17 cellular contexts compared by ENCODE assay signal in the genomic region with DNA sequence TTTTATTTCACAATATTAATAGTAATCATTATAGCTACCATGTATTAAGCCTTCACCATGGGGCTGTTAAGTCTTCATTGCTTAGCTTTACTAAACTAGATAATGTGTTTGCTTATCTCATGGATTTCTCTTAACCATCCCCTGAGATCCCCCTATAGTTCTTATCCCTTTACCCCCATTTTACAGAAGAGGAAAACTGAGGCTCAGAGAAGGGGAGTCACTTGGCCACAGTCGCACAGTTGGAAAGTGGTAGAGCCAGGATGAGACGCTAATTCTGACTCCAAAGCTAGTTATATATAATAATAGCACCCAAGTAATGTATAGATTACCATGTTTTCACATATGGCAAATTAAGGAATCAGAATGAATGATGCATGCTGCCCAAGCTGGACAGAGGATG. TPM values are rescaled to one million over a fixed set of nuclear protein-coding genes. Genes with fewer than 3 reads are reported as not detected.
DNase-seq lines count a peak whose midpoint lies in the region; ATAC-seq, FAIRE-seq and TF ChIP-seq lines count a peak whose summit lies in the region.
"Had no signal": no experiment of that assay in that cellular context is flagged by ENCODE, and none has a peak within 500 bp of the region (broad histone marks: within the 10 kb centered on the region; RNA-seq: fewer than 3 reads in every experiment).

No MANE protein-coding gene starts in this region.

- no peak overlapping the region for H2BK12ac ChIP-seq in H1 (ENCODE audit: low read depth, low read length)

- H2AFZ ChIP-seq in GM23338: no peak overlapping the region
- H2AFZ ChIP-seq in H1 (ENCODE audit: low read length): no peak overlapping the region

- TF ChIP-seq EP300 in H1 (IDR thresholded peaks at IDR 0.05; ENCODE audit: borderline replicate concordance in 1 of 2, low read depth in 2 of 2, low read length in 2 of 2) (no peak), gastroesophageal sphincter (IDR thresholded peaks at IDR 0.05) (no peak)

- H4K5ac ChIP-seq in H1 (ENCODE audit: insufficient read length, low read depth, low read length): no peak overlapping the region

- H3K9me3 Mint-ChIP-seq in CD8-positive, alpha-beta T cell: no peaks in the 10 kb centered on the region
- H3K9me3 Mint-ChIP-seq in GM23338 (no peaks in the 10 kb centered on the region), HFFc6 (no peaks in the 10 kb centered on the region)
- H3K9me3 Mint-ChIP-seq in naive thymus-derived CD8-positive, alpha-beta T cell: no peaks in the 10 kb centered on the region
- H3K9me3 Mint-ChIP-seq: CD4-positive, alpha-beta memory T cell; H9 had no signal

- peaks cover 15% of the 10 kb centered on the region for H3K36me3 ChIP-seq in CD8-positive, alpha-beta T cell (ENCODE audit: insufficient read depth, low read length)
- H3K36me3 ChIP-seq in GM23338 (ENCODE audit: insufficient read depth) (peaks cover 22% of the 10 kb centered on the region), H1 (ENCODE audit: control insufficient read depth in 2 of 4, insufficient read depth in 4 of 4, low read length in 3 of 4) (peaks cover 0 to 26% (median 14%) of the 10 kb centered on the region in 4 experiments; a peak in 4 of 8 replicates), gastroesophageal sphincter (peaks cover 0 to 17% of the 10 kb centered on the region in 2 donors)

- no peak overlapping the region for H3K4ac ChIP-seq in H1 (replicated peaks; ENCODE audit: insufficient read length, low read depth, low read length)

- ATAC-seq in CD8-positive, alpha-beta T cell: no peak
- ATAC-seq in GM23338 (no peak), gastroesophageal sphincter (no peak), SK-N-SH treated with all-trans-retinoic acid at 6 μM for 48 hours (no peak)
- ATAC-seq in naive thymus-derived CD8-positive, alpha-beta T cell: no peak
- ATAC-seq: HCT116 had no signal

- H3K9me3 ChIP-seq in CD8-positive, alpha-beta T cell (ENCODE audit: low read length): no peaks in the 10 kb centered on the region
- H3K9me3 ChIP-seq in H1 (ENCODE audit: insufficient read depth in 2 of 2, low read depth in 1 of 2, low read length in 1 of 2): no peaks in the 10 kb centered on the region
- H3K9me3 ChIP-seq in gastroesophageal sphincter: no peaks in the 10 kb centered on the region
- H3K9me3 ChIP-seq: Caco-2 had no signal

- intact Hi-C loops in CD8-positive, alpha-beta T cell (cut with DNase I, micrococcal nuclease): no loop called here
- intact Hi-C loops in cardiac septum (cut with DNase I): no loop called here

- H3K23ac ChIP-seq in H1 (ENCODE audit: insufficient read length): no peak overlapping the region

- TF ChIP-seq RAD21 in H1 (IDR thresholded peaks at IDR 0.05 in 1 of 2, conservative IDR thresholded peaks at IDR 0.05 in 1 of 2; ENCODE audit: low read depth in 2 of 2, low read length in 2 of 2): no peak

- H3K56ac ChIP-seq in H1 (replicated peaks; ENCODE audit: insufficient read length, low read depth, low read length): no peak overlapping the region

- no peak for TF ChIP-seq CTCF in CD8-positive, alpha-beta T cell (IDR thresholded peaks at IDR 0.05)
- TF ChIP-seq CTCF in GM23338 (conservative IDR thresholded peaks at IDR 0.05; ENCODE audit: low read depth in 2 of 2): no peak
- TF ChIP-seq CTCF in H1 (IDR thresholded peaks at IDR 0.05; ENCODE audit: control extremely low read depth in 1 of 3, insufficient read depth in 1 of 3, low read depth in 1 of 3, low read length in 3 of 3): no peak
- TF ChIP-seq CTCF in gastroesophageal sphincter (IDR thresholded peaks at IDR 0.05): no peak
- TF ChIP-seq CTCF in HFFc6 (IDR thresholded peaks at IDR 0.05): no peak

- H3K9me2 ChIP-seq in GM23338 (ENCODE audit: insufficient read depth): no peaks in the 10 kb centered on the region

- DNase-seq in CD8-positive, alpha-beta T cell: no peak
- no peak for DNase-seq in GM23338 (ENCODE audit: low spot score)
- no peak for DNase-seq in H1 (ENCODE audit: low read depth in 1 of 2, low spot score in 2 of 2)
- DNase-seq in naive thymus-derived CD8-positive, alpha-beta T cell: no peak
- no peak for DNase-seq in cardiac septum (ENCODE audit: low spot score)
- no peak for DNase-seq in HFFc6
- DNase-seq: C1 segment of cervical spinal cord; Caco-2; CD4-positive, alpha-beta memory T cell; DMS153; DND-41; H9 had no signal

- no peak overlapping the region for H4K91ac ChIP-seq in H1 (replicated peaks; ENCODE audit: insufficient read length, low read length)

- H3K4me2 ChIP-seq in GM23338 (no peak overlapping the region), H1 (ENCODE audit: insufficient read depth in 1 of 2, low read depth in 2 of 2, low read length in 2 of 2) (no peak overlapping the region)

- H3K4me1 ChIP-seq in CD8-positive, alpha-beta T cell (ENCODE audit: insufficient read depth, low read length): no peaks in the 10 kb centered on the region
- no peaks in the 10 kb centered on the region for H3K4me1 ChIP-seq in GM23338 (ENCODE audit: insufficient read depth)
- H3K4me1 ChIP-seq in H1 (replicated peaks in 1 of 4; ENCODE audit: control insufficient read depth in 3 of 4, insufficient read depth in 4 of 4, low read length in 3 of 4): no peaks in the 10 kb centered on the region
- H3K4me1 ChIP-seq in gastroesophageal sphincter: no peaks in the 10 kb centered on the region

- H2BK20ac ChIP-seq in H1 (ENCODE audit: low read length): no peak overlapping the region

- H3K79me1 ChIP-seq in H1 (ENCODE audit: low read depth, low read length): no peaks in the 10 kb centered on the region

- POLR2A ChIA-PET in CD8-positive, alpha-beta T cell (lab: Charles Lee): no interaction called here
- POLR2A ChIA-PET in H1 (lab: Charles Lee; ENCODE audit: partially characterized antibody): interaction anchor here (0.8 to 2.6 kb wide), 5 partner anchors 10 to 22 kb away, joined by 3 to 13 read pairs (median 5); a partner anchor contains a TSS
- POLR2A ChIA-PET in naive thymus-derived CD8-positive, alpha-beta T cell (lab: Charles Lee): no interaction called here

- no peak overlapping the region for H3K18ac ChIP-seq in H1 (ENCODE audit: extremely low read depth, low read length)

- H2BK5ac ChIP-seq in H1 (ENCODE audit: low read depth, low read length): no peak overlapping the region

- peak overlapping the region; percentile 32 for H3K27ac Mint-ChIP-seq in CD8-positive, alpha-beta T cell
- H3K27ac Mint-ChIP-seq in GM23338: no peak overlapping the region
- H3K27ac Mint-ChIP-seq in naive thymus-derived CD8-positive, alpha-beta T cell: peak overlapping the region in 7 of 10 donors; percentile 18 to 74 (median 25)
- H3K27ac Mint-ChIP-seq in HFFc6: no peak overlapping the region

- H3F3A ChIP-seq in GM23338 (replicated peaks; ENCODE audit: low read depth): peaks cover 3% of the 10 kb centered on the region

- H3K9ac ChIP-seq in H1 (replicated peaks in 1 of 4; ENCODE audit: extremely low read depth in 1 of 4, low read depth in 3 of 4, low read length in 3 of 4): no peak overlapping the region

- H3K4me3 Mint-ChIP-seq in CD8-positive, alpha-beta T cell: no peak overlapping the region
- H3K4me3 Mint-ChIP-seq in GM23338: no peak overlapping the region
- no peak overlapping the region for H3K4me3 Mint-ChIP-seq in naive thymus-derived CD8-positive, alpha-beta T cell
- H3K4me3 Mint-ChIP-seq in HFFc6: no peak overlapping the region
- H3K4me3 Mint-ChIP-seq: CD4-positive, alpha-beta memory T cell; H9 had no signal

- no peak overlapping the region for H4K8ac ChIP-seq in H1 (ENCODE audit: extremely low read depth, insufficient read depth, low read length)

- no peak overlapping the region for H3K4me3 ChIP-seq in CD8-positive, alpha-beta T cell (ENCODE audit: low read depth, low read length)
- H3K4me3 ChIP-seq in GM23338 (no peak overlapping the region), H1 (ENCODE audit: extremely low read depth in 1 of 4, insufficient read depth in 2 of 4, low read depth in 3 of 4, low read length in 4 of 4) (no peak overlapping the region), gastroesophageal sphincter (no peak overlapping the region)

- H3K14ac ChIP-seq in H1 (ENCODE audit: insufficient read length): no peak overlapping the region

- no peaks in the 10 kb centered on the region for H4K20me1 ChIP-seq in GM23338 (replicated peaks; ENCODE audit: insufficient read depth)
- no peaks in the 10 kb centered on the region for H4K20me1 ChIP-seq in H1 (replicated peaks in 1 of 2; ENCODE audit: control insufficient read depth in 1 of 2, insufficient read depth in 2 of 2, low read length in 2 of 2)

- H3K79me2 ChIP-seq in GM23338 (replicated peaks; ENCODE audit: insufficient read depth) (no peaks in the 10 kb centered on the region), H1 (ENCODE audit: control insufficient read depth in 1 of 2, insufficient read depth in 2 of 2, low read length in 2 of 2) (no peaks in the 10 kb centered on the region)

- TF ChIP-seq POLR2A in H1 (IDR thresholded peaks at IDR 0.05; ENCODE audit: control extremely low read depth in 1 of 2, low read depth in 2 of 2, low read length in 2 of 2) (no peak), gastroesophageal sphincter (IDR thresholded peaks at IDR 0.05) (no peak)

- CTCF ChIA-PET in CD8-positive, alpha-beta T cell (lab: Charles Lee): interaction anchor here (1.2 to 4.3 kb wide), 2 partner anchors 19 to 20 kb away, joined by 3 to 12 read pairs; no protein-coding TSS in a partner anchor
- CTCF ChIA-PET in H1 (lab: Charles Lee; ENCODE audit: partially characterized antibody): interaction anchor here (0.9 to 1.9 kb wide), 7 partner anchors 9 to 143 kb away, joined by 3 to 8 read pairs (median 5); a partner anchor contains a TSS

- H2AK5ac ChIP-seq in H1 (ENCODE audit: low read depth, low read length): no peak overlapping the region

- no peak overlapping the region for H2BK120ac ChIP-seq in H1 (replicated peaks; ENCODE audit: low read depth, low read length)

- no peaks in the 10 kb centered on the region for H3K27me3 ChIP-seq in CD8-positive, alpha-beta T cell (ENCODE audit: insufficient read depth, low read length)
- no peaks in the 10 kb centered on the region for H3K27me3 ChIP-seq in GM23338 (ENCODE audit: insufficient read depth)
- H3K27me3 ChIP-seq in H1 (replicated peaks in 1 of 4; ENCODE audit: control insufficient read depth in 3 of 4, extremely low read depth in 1 of 4, insufficient read depth in 3 of 4, low read length in 3 of 4): no peaks in the 10 kb centered on the region
- no peaks in the 10 kb centered on the region for H3K27me3 ChIP-seq in gastroesophageal sphincter

- H3K27me3 Mint-ChIP-seq in CD8-positive, alpha-beta T cell (ENCODE audit: low read depth): no peaks in the 10 kb centered on the region
- peaks cover 2% of the 10 kb centered on the region for H3K27me3 Mint-ChIP-seq in GM23338 (ENCODE audit: insufficient read depth, low read depth, poor library complexity)
- no peaks in the 10 kb centered on the region for H3K27me3 Mint-ChIP-seq in naive thymus-derived CD8-positive, alpha-beta T cell
- H3K27me3 Mint-ChIP-seq in HFFc6 (ENCODE audit: insufficient read depth): peaks cover 2% of the 10 kb centered on the region; the same call in 1 of the 2 replicates
- H3K27me3 Mint-ChIP-seq: CD4-positive, alpha-beta memory T cell had no signal

- no peaks in the 10 kb centered on the region for H3K23me2 ChIP-seq in H1 (ENCODE audit: low read depth, low read length)

- FAIRE-seq in H1 (lab: Jason Lieb, UNC): no peak
- FAIRE-seq: G401.6, GM12892 had no signal

- H3K4me1 Mint-ChIP-seq in CD8-positive, alpha-beta T cell (ENCODE audit: low read depth): no peaks in the 10 kb centered on the region
- H3K4me1 Mint-ChIP-seq in GM23338: no peaks in the 10 kb centered on the region
- H3K4me1 Mint-ChIP-seq in naive thymus-derived CD8-positive, alpha-beta T cell: no peaks in the 10 kb centered on the region
- H3K4me1 Mint-ChIP-seq in HFFc6 (ENCODE audit: low read depth): no peaks in the 10 kb centered on the region
- H3K4me1 Mint-ChIP-seq: CD4-positive, alpha-beta memory T cell; H9 had no signal

- WGBS in H1 (ENCODE audit: extremely low coverage in 1 of 2, insufficient coverage in 1 of 2, insufficient read length in 1 of 2, insufficient replicate concordance in 2 of 2, low coverage in 1 of 2, low lambda C conversion rate in 2 of 2, missing lambda C conversion rate in 1 of 2), 2 experiments: 83% methylated on average over 2 of the region's 2 CpGs; no CpG with 5 or more reads in 1 of the 2 experiments
- 84% methylated on average over 2 of the region's 2 CpGs; no CpG with 5 or more reads in 1 of the 2 donors for WGBS in gastroesophageal sphincter (ENCODE audit: low coverage in 1 of 2), 2 donors

- no peak overlapping the region for H3K27ac ChIP-seq in CD8-positive, alpha-beta T cell (ENCODE audit: low read depth, low read length)
- H3K27ac ChIP-seq in GM23338 (ENCODE audit: low read depth) (0 out of 2 replicates have a peak overlapping the region, but pooled peaks have one; percentile 63), H1 (ENCODE audit: low read depth, low read length) (no peak overlapping the region), gastroesophageal sphincter (no peak overlapping the region)

- H3K36me3 Mint-ChIP-seq in CD8-positive, alpha-beta T cell: peaks cover 42% of the 10 kb centered on the region
- peaks cover 28% of the 10 kb centered on the region for H3K36me3 Mint-ChIP-seq in GM23338 (ENCODE audit: low read depth)
- H3K36me3 Mint-ChIP-seq in naive thymus-derived CD8-positive, alpha-beta T cell: peaks cover 0 to 41% (median 12%) of the 10 kb centered on the region in 3 donors
- H3K36me3 Mint-ChIP-seq in HFFc6 (ENCODE audit: low read depth): 0 out of 2 replicates have a peak, but pooled peaks cover 4% of the 10 kb centered on the region

- H2BK15ac ChIP-seq in H1 (ENCODE audit: low read length): no peak overlapping the region

RNA-seq across cellular contexts. Expression of a gene that starts 9.7 kb away (rescaled TPM):
- 100 to 1,000 TPM; 138 to 142 TPM for total RNA-seq in CD8-positive, alpha-beta T cell
- 25.6 and 26.2 TPM in 2 replicates for total RNA-seq in GM23338 (2014; rRNA removed; shearing (Covaris generic))
- polyA plus RNA-seq in GM23338 (2016; fragmentation: Nextera tagmentation; extraction: Ambion mirVana): 17.1 and 20.4 TPM in 2 replicates
- 23.9 and 28.3 TPM in 2 replicates for total RNA-seq in H1 (2021; fragmentation: NEBNext Ultra II Directional; extraction: Animal tissue kit (Norgen Biotek cat#: 25700))
- polyA plus RNA-seq in H1 (2011; rRNA removed): 18.1 and 18.4 TPM in 2 replicates
- 23.4 TPM for polyA plus RNA-seq in H1 (2011; cell fraction: cytosol; rRNA removed)
- polyA plus RNA-seq in H1 (2011; cell fraction: nucleus; rRNA removed): 26.2 TPM
- polyA plus RNA-seq in H1 (2012, experiment 1 of 2): 24.2 to 28.8 TPM (median 27.7 TPM) in 4 replicates
- 10.5 TPM for polyA plus RNA-seq in H1 (2012, experiment 2 of 2)
- 11.5 TPM for polyA plus RNA-seq in H1 (2013, experiment 1 of 2)
- 9.4 TPM for polyA plus RNA-seq in H1 (2013, experiment 2 of 2)
- 37.2 and 40.4 TPM in 2 replicates for polyA minus RNA-seq in H1 (2011; rRNA and poly(A)+ RNA removed)
- polyA minus RNA-seq in H1 (2011; cell fraction: cytosol; rRNA and poly(A)+ RNA removed): 18.1 TPM
- polyA minus RNA-seq in H1 (2011; cell fraction: nucleus; rRNA and poly(A)+ RNA removed): 27.6 TPM
- total RNA-seq in naive thymus-derived CD8-positive, alpha-beta T cell: 10 to 100 TPM; 56.2 to 67.8 TPM
- 10 to 100 TPM; 15.3 to 33.9 (median 22.3) TPM for polyA plus RNA-seq in naive thymus-derived CD8-positive, alpha-beta T cell
- total RNA-seq in cardiac septum: 18.0 TPM
- total RNA-seq in gastroesophageal sphincter: 10 to 100 TPM; 20.3 to 38.3 (median 21.6) TPM
- total RNA-seq in HFFc6 (2021; fragmentation: NEBNext Ultra II Directional; extraction: Animal tissue kit (Norgen Biotek cat#: 25700)): 10 to 100 TPM; 31.4 to 35.8 (median 33.9) TPM

RNA-seq across cellular contexts. Expression of a gene that starts 38.3 kb away (rescaled TPM):
- 10 to 100 TPM; 22.1 to 24.1 TPM for total RNA-seq in CD8-positive, alpha-beta T cell
- total RNA-seq in GM23338 (2014; rRNA removed; shearing (Covaris generic)): 17.8 and 34.4 TPM in 2 replicates
- 17.8 and 23.2 TPM in 2 replicates for polyA plus RNA-seq in GM23338 (2016; fragmentation: Nextera tagmentation; extraction: Ambion mirVana)
- total RNA-seq in H1 (2021; fragmentation: NEBNext Ultra II Directional; extraction: Animal tissue kit (Norgen Biotek cat#: 25700)): 25.3 and 26.3 TPM in 2 replicates
- 9.9 and 17.1 TPM in 2 replicates for polyA plus RNA-seq in H1 (2011; rRNA removed)
- 16.4 TPM for polyA plus RNA-seq in H1 (2011; cell fraction: cytosol; rRNA removed)
- 6.5 TPM for polyA plus RNA-seq in H1 (2011; cell fraction: nucleus; rRNA removed)
- 14.9 to 35.1 TPM (median 20.6 TPM) in 4 replicates for polyA plus RNA-seq in H1 (2012, experiment 1 of 2)
- 5.2 TPM for polyA plus RNA-seq in H1 (2012, experiment 2 of 2)
- 10.2 TPM for polyA plus RNA-seq in H1 (2013, experiment 1 of 2)
- 9.9 TPM for polyA plus RNA-seq in H1 (2013, experiment 2 of 2)
- 31.2 and 33.3 TPM in 2 replicates for polyA minus RNA-seq in H1 (2011; rRNA and poly(A)+ RNA removed)
- polyA minus RNA-seq in H1 (2011; cell fraction: cytosol; rRNA and poly(A)+ RNA removed): 6.1 TPM
- polyA minus RNA-seq in H1 (2011; cell fraction: nucleus; rRNA and poly(A)+ RNA removed): 15.8 TPM
- total RNA-seq in naive thymus-derived CD8-positive, alpha-beta T cell: 10 to 100 TPM; 21.4 to 24.6 TPM
- 10 to 100 TPM; 17.1 to 27.0 (median 17.9) TPM for polyA plus RNA-seq in naive thymus-derived CD8-positive, alpha-beta T cell
- 14.5 TPM for total RNA-seq in cardiac septum
- 10 to 100 TPM; 16.7 to 30.0 (median 23.5) TPM for total RNA-seq in gastroesophageal sphincter
- total RNA-seq in HFFc6 (2021; fragmentation: NEBNext Ultra II Directional; extraction: Animal tissue kit (Norgen Biotek cat#: 25700)): 10 to 100 TPM; 15.0 to 21.2 (median 19.1) TPM

RNA-seq across cellular contexts. Expression of a gene that starts 38.4 kb away (rescaled TPM):
- 10 to 100 TPM; 67.0 to 71.0 TPM for total RNA-seq in CD8-positive, alpha-beta T cell
- total RNA-seq in GM23338 (2014; rRNA removed; shearing (Covaris generic)): 36.9 and 49.4 TPM in 2 replicates
- polyA plus RNA-seq in GM23338 (2016; fragmentation: Nextera tagmentation; extraction: Ambion mirVana) (17.8 and 20.3 TPM in 2 replicates), H1 (2011; rRNA removed) (28.0 and 35.3 TPM in 2 replicates)
- 32.9 and 35.2 TPM in 2 replicates for total RNA-seq in H1 (2021; fragmentation: NEBNext Ultra II Directional; extraction: Animal tissue kit (Norgen Biotek cat#: 25700))
- polyA plus RNA-seq in H1 (2011; cell fraction: cytosol; rRNA removed): 36.6 TPM
- polyA plus RNA-seq in H1 (2011; cell fraction: nucleus; rRNA removed): 87.4 TPM
- 25.2 to 29.6 TPM (median 27.5 TPM) in 4 replicates for polyA plus RNA-seq in H1 (2012, experiment 1 of 2)
- polyA plus RNA-seq in H1 (2012, experiment 2 of 2): 7.8 TPM
- polyA plus RNA-seq in H1 (2013, experiment 1 of 2): 27.8 TPM
- 23.4 TPM for polyA plus RNA-seq in H1 (2013, experiment 2 of 2)
- 37.3 and 43.0 TPM in 2 replicates for polyA minus RNA-seq in H1 (2011; rRNA and poly(A)+ RNA removed)
- polyA minus RNA-seq in H1 (2011; cell fraction: cytosol; rRNA and poly(A)+ RNA removed): 36.5 TPM
- 57.3 TPM for polyA minus RNA-seq in H1 (2011; cell fraction: nucleus; rRNA and poly(A)+ RNA removed)
- 10 to 100 TPM; 63.9 to 64.3 TPM for total RNA-seq in naive thymus-derived CD8-positive, alpha-beta T cell
- 10 to 100 TPM; 10.5 to 18.4 (median 16.2) TPM for polyA plus RNA-seq in naive thymus-derived CD8-positive, alpha-beta T cell
- total RNA-seq in cardiac septum (11.9 TPM), gastroesophageal sphincter (10 to 100 TPM; 11.2 to 34.7 (median 20.3) TPM)
- total RNA-seq in HFFc6 (2021; fragmentation: NEBNext Ultra II Directional; extraction: Animal tissue kit (Norgen Biotek cat#: 25700)): 10 to 100 TPM; 18.0 to 22.6 (median 20.6) TPM

Comparison
In these comparisons a context has a peak if more than half of its experiments do, and no peak if none do; other contexts are left out.
1. H3K27ac Mint-ChIP-seq: peak in CD8-positive, alpha-beta T cell (single experiment) and naive thymus-derived CD8-positive, alpha-beta T cell (7 of 10); none in GM23338 (single experiment) and HFFc6 (single experiment).